In the genomic region with DNA sequence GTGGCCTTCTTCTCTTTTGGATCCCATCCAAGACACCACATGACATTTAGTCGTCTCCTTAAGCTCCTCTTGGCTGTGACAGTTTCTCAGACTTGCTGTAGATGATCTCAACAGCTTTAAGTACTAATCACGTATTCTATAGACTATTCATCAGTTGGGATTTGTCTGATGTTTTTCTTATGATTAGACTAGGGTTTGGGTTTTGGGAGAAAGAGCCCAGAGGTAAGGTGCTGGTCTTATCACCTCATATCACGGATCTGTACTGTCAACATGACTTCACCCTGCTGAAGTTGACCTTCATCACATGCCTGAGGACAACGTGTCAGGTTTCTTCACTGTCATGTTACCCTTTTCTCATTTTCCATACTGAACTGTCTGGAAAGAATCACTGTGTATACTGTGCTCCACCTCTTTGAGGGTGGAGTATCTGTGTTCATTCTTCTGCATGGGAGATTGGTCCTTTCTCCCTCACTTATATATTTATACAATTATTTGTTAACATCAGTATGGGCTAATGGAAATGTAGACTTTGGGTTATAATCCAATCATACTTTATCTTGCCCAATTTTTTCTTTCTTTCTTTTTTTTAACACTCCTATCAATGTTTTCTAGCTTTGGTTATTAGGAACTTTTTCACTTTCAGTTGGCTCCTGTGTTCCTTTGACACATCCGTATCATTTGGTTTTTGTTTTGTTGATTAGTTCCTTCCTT, we compare ENCODE assay signal across 1 cellular context.
A peak's percentile ranks its signal among the peaks of the same experiment; 100 is the strongest.
TF ChIP-seq lines count a peak whose summit lies in the region.

No MANE protein-coding gene starts in this region.

TF ChIP-seq in K562, 482 proteins besides CTCF, POLR2A, EP300 and RAD21 (continued from another document and continues in another):
- TF ChIP-seq ZNF696 (CRISPR knock-in tag; conservative IDR thresholded peaks at IDR 0.05) (no peak), TAF1 (IDR thresholded peaks at IDR 0.05; ENCODE audit: control insufficient read depth, extremely low read depth, insufficient read depth, low read length, severe bottlenecking) (no peak), ILK (tag; IDR thresholded peaks at IDR 0.05; ENCODE audit: borderline replicate concordance, low read depth) (no peak), CEBPB (tag; IDR thresholded peaks at IDR 0.05) (no peak), NUFIP1 (IDR thresholded peaks at IDR 0.05; ENCODE audit: partially characterized antibody) (no peak), SRSF9 (IDR thresholded peaks at IDR 0.05; ENCODE audit: borderline replicate concordance, low read depth, low read length) (no peak), ZKSCAN1 (IDR thresholded peaks at IDR 0.05; ENCODE audit: low read depth, low read length) (no peak), CXXC5 (CRISPR knock-in tag; IDR thresholded peaks at IDR 0.05) (peak; percentile 56), TEAD4 (IDR thresholded peaks at IDR 0.05; ENCODE audit: low read length) (peak; percentile 21; the same call in 1 of the 2 replicates), TEAD4 (CRISPR knock-in tag; IDR thresholded peaks at IDR 0.05; ENCODE audit: borderline replicate concordance) (no peak), ETV6 (IDR thresholded peaks at IDR 0.05; ENCODE audit: borderline replicate concordance in 1 of 2, low read depth in 2 of 2, low read length in 1 of 2) (no peak), ETV6 (CRISPR knock-in tag; IDR thresholded peaks at IDR 0.05; ENCODE audit: borderline replicate concordance) (no peak), ZNF224 (CRISPR knock-in tag; IDR thresholded peaks at IDR 0.05) (no peak), SETDB1 (IDR thresholded peaks at IDR 0.05; ENCODE audit: low read length) (no peak), ADNP (tag; IDR thresholded peaks at IDR 0.05) (no peak), ZNF695 (CRISPR knock-in tag; IDR thresholded peaks at IDR 0.05) (no peak), SMAD3 (CRISPR knock-in tag; conservative IDR thresholded peaks at IDR 0.05) (0 out of 2 replicates have a peak, but pooled peaks have one; percentile 53), ZNF583 (CRISPR knock-in tag; IDR thresholded peaks at IDR 0.05) (no peak), POLR3A (IDR thresholded peaks at IDR 0.05; ENCODE audit: borderline replicate concordance, extremely low read depth, insufficient read depth, insufficient read length) (no peak), MTA3 (IDR thresholded peaks at IDR 0.05; ENCODE audit: borderline replicate concordance) (peak; percentile 50; the same call in 1 of the 2 replicates), KDM2B (CRISPR knock-in tag; IDR thresholded peaks at IDR 0.05) (no peak), PURB (CRISPR knock-in tag; IDR thresholded peaks at IDR 0.05; ENCODE audit: low read depth) (no peak), RBM14 (IDR thresholded peaks at IDR 0.05; ENCODE audit: borderline replicate concordance, insufficient read depth, low read depth, low read length) (no peak), TRIM24 (IDR thresholded peaks at IDR 0.05) (peak in 1 of 2 experiments; percentile 59; a peak in 1 of 4 replicates), HCFC1 (IDR thresholded peaks at IDR 0.05; ENCODE audit: low read depth, low read length) (no peak), CREB1 (IDR thresholded peaks at IDR 0.05) (no peak), CREB1 (CRISPR knock-in tag; IDR thresholded peaks at IDR 0.05) (peak; percentile 23; the same call in 1 of the 2 replicates)
- TF ChIP-seq, protein P1, sequence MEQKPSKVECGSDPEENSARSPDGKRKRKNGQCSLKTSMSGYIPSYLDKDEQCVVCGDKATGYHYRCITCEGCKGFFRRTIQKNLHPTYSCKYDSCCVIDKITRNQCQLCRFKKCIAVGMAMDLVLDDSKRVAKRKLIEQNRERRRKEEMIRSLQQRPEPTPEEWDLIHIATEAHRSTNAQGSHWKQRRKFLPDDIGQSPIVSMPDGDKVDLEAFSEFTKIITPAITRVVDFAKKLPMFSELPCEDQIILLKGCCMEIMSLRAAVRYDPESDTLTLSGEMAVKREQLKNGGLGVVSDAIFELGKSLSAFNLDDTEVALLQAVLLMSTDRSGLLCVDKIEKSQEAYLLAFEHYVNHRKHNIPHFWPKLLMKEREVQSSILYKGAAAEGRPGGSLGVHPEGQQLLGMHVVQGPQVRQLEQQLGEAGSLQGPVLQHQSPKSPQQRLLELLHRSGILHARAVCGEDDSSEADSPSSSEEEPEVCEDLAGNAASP (IDR thresholded peaks at IDR 0.05), result no peak
- TF ChIP-seq, protein P2, sequence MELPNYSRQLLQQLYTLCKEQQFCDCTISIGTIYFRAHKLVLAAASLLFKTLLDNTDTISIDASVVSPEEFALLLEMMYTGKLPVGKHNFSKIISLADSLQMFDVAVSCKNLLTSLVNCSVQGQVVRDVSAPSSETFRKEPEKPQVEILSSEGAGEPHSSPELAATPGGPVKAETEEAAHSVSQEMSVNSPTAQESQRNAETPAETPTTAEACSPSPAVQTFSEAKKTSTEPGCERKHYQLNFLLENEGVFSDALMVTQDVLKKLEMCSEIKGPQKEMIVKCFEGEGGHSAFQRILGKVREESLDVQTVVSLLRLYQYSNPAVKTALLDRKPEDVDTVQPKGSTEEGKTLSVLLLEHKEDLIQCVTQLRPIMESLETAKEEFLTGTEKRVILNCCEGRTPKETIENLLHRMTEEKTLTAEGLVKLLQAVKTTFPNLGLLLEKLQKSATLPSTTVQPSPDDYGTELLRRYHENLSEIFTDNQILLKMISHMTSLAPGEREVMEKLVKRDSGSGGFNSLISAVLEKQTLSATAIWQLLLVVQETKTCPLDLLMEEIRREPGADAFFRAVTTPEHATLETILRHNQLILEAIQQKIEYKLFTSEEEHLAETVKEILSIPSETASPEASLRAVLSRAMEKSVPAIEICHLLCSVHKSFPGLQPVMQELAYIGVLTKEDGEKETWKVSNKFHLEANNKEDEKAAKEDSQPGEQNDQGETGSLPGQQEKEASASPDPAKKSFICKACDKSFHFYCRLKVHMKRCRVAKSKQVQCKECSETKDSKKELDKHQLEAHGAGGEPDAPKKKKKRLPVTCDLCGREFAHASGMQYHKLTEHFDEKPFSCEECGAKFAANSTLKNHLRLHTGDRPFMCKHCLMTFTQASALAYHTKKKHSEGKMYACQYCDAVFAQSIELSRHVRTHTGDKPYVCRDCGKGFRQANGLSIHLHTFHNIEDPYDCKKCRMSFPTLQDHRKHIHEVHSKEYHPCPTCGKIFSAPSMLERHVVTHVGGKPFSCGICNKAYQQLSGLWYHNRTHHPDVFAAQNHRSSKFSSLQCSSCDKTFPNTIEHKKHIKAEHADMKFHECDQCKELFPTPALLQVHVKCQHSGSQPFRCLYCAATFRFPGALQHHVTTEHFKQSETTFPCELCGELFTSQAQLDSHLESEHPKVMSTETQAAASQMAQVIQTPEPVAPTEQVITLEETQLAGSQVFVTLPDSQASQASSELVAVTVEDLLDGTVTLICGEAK (IDR thresholded peaks at IDR 0.05), result no peak; the same call in 1 of the 2 replicates
- TF ChIP-seq, protein P2 (CRISPR knock-in tag; IDR thresholded peaks at IDR 0.05), result no peak
- TF ChIP-seq, protein P3, sequence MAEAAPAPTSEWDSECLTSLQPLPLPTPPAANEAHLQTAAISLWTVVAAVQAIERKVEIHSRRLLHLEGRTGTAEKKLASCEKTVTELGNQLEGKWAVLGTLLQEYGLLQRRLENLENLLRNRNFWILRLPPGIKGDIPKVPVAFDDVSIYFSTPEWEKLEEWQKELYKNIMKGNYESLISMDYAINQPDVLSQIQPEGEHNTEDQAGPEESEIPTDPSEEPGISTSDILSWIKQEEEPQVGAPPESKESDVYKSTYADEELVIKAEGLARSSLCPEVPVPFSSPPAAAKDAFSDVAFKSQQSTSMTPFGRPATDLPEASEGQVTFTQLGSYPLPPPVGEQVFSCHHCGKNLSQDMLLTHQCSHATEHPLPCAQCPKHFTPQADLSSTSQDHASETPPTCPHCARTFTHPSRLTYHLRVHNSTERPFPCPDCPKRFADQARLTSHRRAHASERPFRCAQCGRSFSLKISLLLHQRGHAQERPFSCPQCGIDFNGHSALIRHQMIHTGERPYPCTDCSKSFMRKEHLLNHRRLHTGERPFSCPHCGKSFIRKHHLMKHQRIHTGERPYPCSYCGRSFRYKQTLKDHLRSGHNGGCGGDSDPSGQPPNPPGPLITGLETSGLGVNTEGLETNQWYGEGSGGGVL (CRISPR knock-in tag; IDR thresholded peaks at IDR 0.05), result no peak
- TF ChIP-seq, protein P4, sequence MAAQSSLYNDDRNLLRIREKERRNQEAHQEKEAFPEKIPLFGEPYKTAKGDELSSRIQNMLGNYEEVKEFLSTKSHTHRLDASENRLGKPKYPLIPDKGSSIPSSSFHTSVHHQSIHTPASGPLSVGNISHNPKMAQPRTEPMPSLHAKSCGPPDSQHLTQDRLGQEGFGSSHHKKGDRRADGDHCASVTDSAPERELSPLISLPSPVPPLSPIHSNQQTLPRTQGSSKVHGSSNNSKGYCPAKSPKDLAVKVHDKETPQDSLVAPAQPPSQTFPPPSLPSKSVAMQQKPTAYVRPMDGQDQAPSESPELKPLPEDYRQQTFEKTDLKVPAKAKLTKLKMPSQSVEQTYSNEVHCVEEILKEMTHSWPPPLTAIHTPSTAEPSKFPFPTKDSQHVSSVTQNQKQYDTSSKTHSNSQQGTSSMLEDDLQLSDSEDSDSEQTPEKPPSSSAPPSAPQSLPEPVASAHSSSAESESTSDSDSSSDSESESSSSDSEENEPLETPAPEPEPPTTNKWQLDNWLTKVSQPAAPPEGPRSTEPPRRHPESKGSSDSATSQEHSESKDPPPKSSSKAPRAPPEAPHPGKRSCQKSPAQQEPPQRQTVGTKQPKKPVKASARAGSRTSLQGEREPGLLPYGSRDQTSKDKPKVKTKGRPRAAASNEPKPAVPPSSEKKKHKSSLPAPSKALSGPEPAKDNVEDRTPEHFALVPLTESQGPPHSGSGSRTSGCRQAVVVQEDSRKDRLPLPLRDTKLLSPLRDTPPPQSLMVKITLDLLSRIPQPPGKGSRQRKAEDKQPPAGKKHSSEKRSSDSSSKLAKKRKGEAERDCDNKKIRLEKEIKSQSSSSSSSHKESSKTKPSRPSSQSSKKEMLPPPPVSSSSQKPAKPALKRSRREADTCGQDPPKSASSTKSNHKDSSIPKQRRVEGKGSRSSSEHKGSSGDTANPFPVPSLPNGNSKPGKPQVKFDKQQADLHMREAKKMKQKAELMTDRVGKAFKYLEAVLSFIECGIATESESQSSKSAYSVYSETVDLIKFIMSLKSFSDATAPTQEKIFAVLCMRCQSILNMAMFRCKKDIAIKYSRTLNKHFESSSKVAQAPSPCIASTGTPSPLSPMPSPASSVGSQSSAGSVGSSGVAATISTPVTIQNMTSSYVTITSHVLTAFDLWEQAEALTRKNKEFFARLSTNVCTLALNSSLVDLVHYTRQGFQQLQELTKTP (IDR thresholded peaks at IDR 0.05; ENCODE audit: low read depth in 1 of 2, partially characterized antibody in 2 of 2), result peak in 1 of 2 experiments; percentile 84
- TF ChIP-seq, protein P5, sequence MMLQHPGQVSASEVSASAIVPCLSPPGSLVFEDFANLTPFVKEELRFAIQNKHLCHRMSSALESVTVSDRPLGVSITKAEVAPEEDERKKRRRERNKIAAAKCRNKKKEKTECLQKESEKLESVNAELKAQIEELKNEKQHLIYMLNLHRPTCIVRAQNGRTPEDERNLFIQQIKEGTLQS (IDR thresholded peaks at IDR 0.05), result peak; percentile 82
- TF ChIP-seq, protein P5 (CRISPR knock-in tag; conservative IDR thresholded peaks at IDR 0.05), result peak; percentile 58; the same call in 1 of the 2 replicates
- TF ChIP-seq, protein P6, sequence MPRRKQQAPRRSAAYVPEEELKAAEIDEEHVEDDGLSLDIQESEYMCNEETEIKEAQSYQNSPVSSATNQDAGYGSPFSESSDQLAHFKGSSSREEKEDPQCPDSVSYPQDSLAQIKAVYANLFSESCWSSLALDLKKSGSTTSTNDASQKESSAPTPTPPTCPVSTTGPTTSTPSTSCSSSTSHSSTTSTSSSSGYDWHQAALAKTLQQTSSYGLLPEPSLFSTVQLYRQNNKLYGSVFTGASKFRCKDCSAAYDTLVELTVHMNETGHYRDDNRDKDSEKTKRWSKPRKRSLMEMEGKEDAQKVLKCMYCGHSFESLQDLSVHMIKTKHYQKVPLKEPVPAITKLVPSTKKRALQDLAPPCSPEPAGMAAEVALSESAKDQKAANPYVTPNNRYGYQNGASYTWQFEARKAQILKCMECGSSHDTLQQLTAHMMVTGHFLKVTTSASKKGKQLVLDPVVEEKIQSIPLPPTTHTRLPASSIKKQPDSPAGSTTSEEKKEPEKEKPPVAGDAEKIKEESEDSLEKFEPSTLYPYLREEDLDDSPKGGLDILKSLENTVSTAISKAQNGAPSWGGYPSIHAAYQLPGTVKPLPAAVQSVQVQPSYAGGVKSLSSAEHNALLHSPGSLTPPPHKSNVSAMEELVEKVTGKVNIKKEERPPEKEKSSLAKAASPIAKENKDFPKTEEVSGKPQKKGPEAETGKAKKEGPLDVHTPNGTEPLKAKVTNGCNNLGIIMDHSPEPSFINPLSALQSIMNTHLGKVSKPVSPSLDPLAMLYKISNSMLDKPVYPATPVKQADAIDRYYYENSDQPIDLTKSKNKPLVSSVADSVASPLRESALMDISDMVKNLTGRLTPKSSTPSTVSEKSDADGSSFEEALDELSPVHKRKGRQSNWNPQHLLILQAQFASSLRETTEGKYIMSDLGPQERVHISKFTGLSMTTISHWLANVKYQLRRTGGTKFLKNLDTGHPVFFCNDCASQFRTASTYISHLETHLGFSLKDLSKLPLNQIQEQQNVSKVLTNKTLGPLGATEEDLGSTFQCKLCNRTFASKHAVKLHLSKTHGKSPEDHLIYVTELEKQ (CRISPR knock-in tag; IDR thresholded peaks at IDR 0.05), result no peak
